31 cellular contexts compared by ENCODE assay signal in the genomic region with DNA sequence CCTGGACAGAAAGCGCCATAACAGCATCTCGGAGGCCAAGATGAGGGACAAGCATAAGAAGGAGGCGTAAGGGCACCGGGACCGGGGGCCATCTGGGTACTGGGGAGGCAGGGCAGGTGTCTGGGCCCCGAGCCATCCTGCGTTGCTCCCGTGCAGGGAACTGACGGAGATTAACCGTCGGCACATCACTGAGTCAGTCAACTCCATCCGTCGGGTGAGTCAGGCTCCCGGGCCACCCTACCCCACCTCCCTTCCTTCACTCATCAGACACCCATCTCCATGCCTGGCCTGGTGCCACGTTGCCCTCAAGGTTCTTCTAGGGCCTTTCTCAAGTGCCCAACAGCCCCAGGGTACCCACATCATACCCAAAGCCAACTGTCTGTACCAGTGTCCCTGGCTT. TPM values are rescaled to one million over a fixed set of nuclear protein-coding genes. Genes with fewer than 3 reads are reported as not detected.
DNase-seq lines count a peak whose midpoint lies in the region; ATAC-seq, FAIRE-seq and TF ChIP-seq lines count a peak whose summit lies in the region.
"Had no signal": no experiment of that assay in that cellular context is flagged by ENCODE, and none has a peak within 500 bp of the region (broad histone marks: within the 10 kb centered on the region; RNA-seq: fewer than 3 reads in every experiment).

No MANE protein-coding gene starts in this region.

- TF ChIP-seq POLR2A in endothelial cell of umbilical vein (IDR thresholded peaks at IDR 0.05; ENCODE audit: low read depth, low read length): no peak
- no peak for TF ChIP-seq POLR2A in ovary (IDR thresholded peaks at IDR 0.05)

- BruUV-seq in endothelial cell of umbilical vein (replicated peaks; lab: Mats Ljungman, UMichigan): no TSS peak

- H3K4me1 ChIP-seq in endothelial cell of umbilical vein (ENCODE audit: control insufficient read depth, extremely low read depth, insufficient read depth, low read length) (peaks cover 49% of the 10 kb centered on the region), ovary (ENCODE audit: insufficient read depth) (peaks cover 9% of the 10 kb centered on the region)

- peaks cover 19% of the 10 kb centered on the region for H3K36me3 Mint-ChIP-seq in activated CD4-positive, alpha-beta memory T cell treated with anti-CD3 and anti-CD28 coated beads, Interleukin-2, amount 10 ng/mL, durations not matched to agents 7 days and 5 days (ENCODE audit: low read depth)
- H3K36me3 Mint-ChIP-seq in activated CD4-positive, alpha-beta memory T cell treated with anti-CD3 and anti-CD28 coated beads for 36 hours: peaks cover 13% of the 10 kb centered on the region

- H3K4me1 Mint-ChIP-seq in activated CD4-positive, alpha-beta memory T cell treated with anti-CD3 and anti-CD28 coated beads, Interleukin-2, amount 10 ng/mL, durations not matched to agents 7 days and 5 days: peaks cover 20% of the 10 kb centered on the region
- H3K4me1 Mint-ChIP-seq in activated CD4-positive, alpha-beta memory T cell treated with anti-CD3 and anti-CD28 coated beads for 36 hours (ENCODE audit: low read depth): peaks cover 11% of the 10 kb centered on the region

- no peaks in the 10 kb centered on the region for H4K20me1 ChIP-seq in endothelial cell of umbilical vein (replicated peaks; ENCODE audit: control insufficient read depth, extremely low read depth, insufficient read depth, low read length)

- H3K79me2 ChIP-seq in endothelial cell of umbilical vein (ENCODE audit: control insufficient read depth, insufficient read depth, low read length): no peaks in the 10 kb centered on the region
- H3K79me2 ChIP-seq: parathyroid adenoma had no signal

- CTCF ChIA-PET in activated CD4-positive, alpha-beta memory T cell treated with anti-CD3 and anti-CD28 coated beads, Interleukin-2, amount 10 ng/mL, durations not matched to agents 7 days and 5 days (lab: Charles Lee): interaction anchor here (7.0 kb wide), 1 partner anchor 37 kb away, joined by 80 read pairs; the partner anchor contains the start of genes CATSPERZ and ESRRA
- CTCF ChIA-PET in activated CD4-positive, alpha-beta memory T cell treated with anti-CD3 and anti-CD28 coated beads for 36 hours (lab: Charles Lee): interaction anchor here (1.3 to 1.9 kb wide), 2 partner anchors 12 to 16 kb away, joined by 4 to 7 read pairs; partner anchors contain the start of gene PLCB3
- CTCF ChIA-PET in endothelial cell of umbilical vein (lab: Charles Lee): interaction anchor here (2.0 to 4.8 kb wide), 2 partner anchors 18 to 36 kb away, joined by 4 to 57 read pairs; partner anchors contain the start of genes BAD and CATSPERZ

- H3K9me3 ChIP-seq in endothelial cell of umbilical vein (replicated peaks; ENCODE audit: control insufficient read depth, insufficient read depth, low read length) (no peaks in the 10 kb centered on the region), ovary (no peaks in the 10 kb centered on the region)
- H3K9me3 ChIP-seq: A549, BE2C, Caco-2, SK-N-SH, upper lobe of left lung had no signal

- FAIRE-seq in endothelial cell of umbilical vein (lab: Jason Lieb, UNC): peak; percentile 59
- FAIRE-seq: A549 had no signal

- WGBS in ovary, 3 donors: 86 to 91% (median 90%) methylated on average over 15 of the region's 15 CpGs

- peak overlapping the region; percentile 42 for H3K27ac Mint-ChIP-seq in activated CD4-positive, alpha-beta memory T cell treated with anti-CD3 and anti-CD28 coated beads, Interleukin-2, amount 10 ng/mL, durations not matched to agents 7 days and 5 days
- no peak overlapping the region for H3K27ac Mint-ChIP-seq in activated CD4-positive, alpha-beta memory T cell treated with anti-CD3 and anti-CD28 coated beads for 36 hours
- H3K27ac Mint-ChIP-seq: activated naive CD8-positive, alpha-beta T cell treated with anti-CD3 and anti-CD28 coated beads for 36 hours had no signal

- H3K27ac ChIP-seq in endothelial cell of umbilical vein (ENCODE audit: insufficient read depth, low read depth, low read length) (no peak overlapping the region), ovary (no peak overlapping the region)
- H3K27ac ChIP-seq: A549 had no signal

- no peaks in the 10 kb centered on the region for H3K9me1 ChIP-seq in endothelial cell of umbilical vein (replicated peaks; ENCODE audit: control insufficient read depth, extremely low read depth, insufficient read depth, low read length)

- no peaks in the 10 kb centered on the region for H3K27me3 Mint-ChIP-seq in activated CD4-positive, alpha-beta memory T cell treated with anti-CD3 and anti-CD28 coated beads, Interleukin-2, amount 10 ng/mL, durations not matched to agents 7 days and 5 days
- H3K27me3 Mint-ChIP-seq in activated CD4-positive, alpha-beta memory T cell treated with anti-CD3 and anti-CD28 coated beads for 36 hours: no peaks in the 10 kb centered on the region
- H3K27me3 Mint-ChIP-seq: activated CD8-positive, alpha-beta memory T cell treated with anti-CD3 and anti-CD28 coated beads, Interleukin-2, amount 10 ng/mL, durations not matched to agents 7 days and 5 days; activated naive CD8-positive, alpha-beta T cell treated with anti-CD3 and anti-CD28 coated beads for 36 hours; naive thymus-derived CD4-positive, alpha-beta T cell had no signal

- no peak overlapping the region for H2AFZ ChIP-seq in endothelial cell of umbilical vein (ENCODE audit: low read depth, low read length)
- H2AFZ ChIP-seq: parathyroid adenoma had no signal

- no peaks in the 10 kb centered on the region for H3K9me3 Mint-ChIP-seq in activated CD4-positive, alpha-beta memory T cell treated with anti-CD3 and anti-CD28 coated beads, Interleukin-2, amount 10 ng/mL, durations not matched to agents 7 days and 5 days
- H3K9me3 Mint-ChIP-seq in activated CD4-positive, alpha-beta memory T cell treated with anti-CD3 and anti-CD28 coated beads for 36 hours: no peaks in the 10 kb centered on the region
- H3K9me3 Mint-ChIP-seq: activated naive CD8-positive, alpha-beta T cell treated with anti-CD3 and anti-CD28 coated beads for 36 hours had no signal

- intact Hi-C loops in activated CD4-positive, alpha-beta memory T cell treated with anti-CD3 and anti-CD28 coated beads for 36 hours (cut with micrococcal nuclease): no loop called here
- intact Hi-C loops in endothelial cell of umbilical vein (cut with micrococcal nuclease): no loop called here
- intact Hi-C loops in ovary (cut with DNase I): loop anchor here in 2 of 4 donors (10.0 kb wide), 1 partner anchor 62 kb away; the partner anchor contains the start of gene FERMT3 (in 2 of the 2)

- TF ChIP-seq CTCF in endothelial cell of umbilical vein (IDR thresholded peaks at IDR 0.05; ENCODE audit: extremely low read depth in 1 of 2, insufficient read depth in 1 of 2, low read depth in 1 of 2, low read length in 2 of 2) (no peak), ovary (IDR thresholded peaks at IDR 0.05) (no peak)

- TF ChIP-seq EP300 in ovary (IDR thresholded peaks at IDR 0.05): no peak

- peaks cover 3 to 18% of the 10 kb centered on the region in 2 experiments for H3K36me3 ChIP-seq in endothelial cell of umbilical vein (ENCODE audit: control insufficient read depth in 2 of 2, extremely low read depth in 1 of 2, insufficient read depth in 2 of 2, low read length in 2 of 2)
- H3K36me3 ChIP-seq in ovary: no peaks in the 10 kb centered on the region

- no peak overlapping the region for H3K9ac ChIP-seq in endothelial cell of umbilical vein (replicated peaks; ENCODE audit: extremely low read depth, insufficient read depth, low read length)
- H3K9ac ChIP-seq: parathyroid adenoma, SK-N-SH had no signal

- ATAC-seq in GM18868 (IDR thresholded peaks at IDR 0.05; ENCODE audit: unreplicated experiment) (no peak), HG03439 (IDR thresholded peaks at IDR 0.05; ENCODE audit: unreplicated experiment) (no peak)
- ATAC-seq: A549; activated CD8-positive, alpha-beta memory T cell treated with anti-CD3 and anti-CD28 coated beads, Interleukin-2, amount 10 ng/mL, durations not matched to agents 7 days and 5 days; esophagus mucosa; left colon; naive thymus-derived CD4-positive, alpha-beta T cell; sciatic nerve had no signal

- no peak overlapping the region for H3K4me3 ChIP-seq in endothelial cell of umbilical vein (replicated peaks in 1 of 3; ENCODE audit: insufficient read depth in 1 of 3, low read depth in 1 of 3, low read length in 3 of 3)
- H3K4me3 ChIP-seq in ovary: no peak overlapping the region
- H3K4me3 ChIP-seq: A549, upper lobe of left lung had no signal

- no peak for DNase-seq in activated CD4-positive, alpha-beta memory T cell treated with anti-CD3 and anti-CD28 coated beads, Interleukin-2, amount 10 ng/mL, durations not matched to agents 7 days and 5 days
- DNase-seq in activated CD4-positive, alpha-beta memory T cell treated with anti-CD3 and anti-CD28 coated beads for 36 hours: no peak
- DNase-seq in RPMI7951 (ENCODE audit: low read depth): peak; percentile 84
- no peak for DNase-seq in endothelial cell of umbilical vein (ENCODE audit: low read depth, low spot score)
- DNase-seq in ovary: peak in 3 of 5 donors; percentile 35 to 64 (median 53)
- no peak for DNase-seq in MV-4-11 (lab: John Stamatoyannopoulos, UW)
- DNase-seq: activated CD8-positive, alpha-beta memory T cell treated with anti-CD3 and anti-CD28 coated beads, Interleukin-2, amount 10 ng/mL, durations not matched to agents 7 days and 5 days; activated naive CD8-positive, alpha-beta T cell treated with anti-CD3 and anti-CD28 coated beads for 36 hours; BE2C; Caco-2; DND-41; effector CD4-positive, alpha-beta T cell; left colon; mesendoderm; naive thymus-derived CD4-positive, alpha-beta T cell; NCI-H1105 treated with DMSO at 0.1 percent for 48 hours; NCI-H2081 treated with DMSO at 0.1 percent for 48 hours; NCI-H446 treated with DMSO at 0.1 percent for 48 hours; NK-92 treated with Interleukin-12 subunit alpha and Interleukin-12 subunit beta, amount 100 ng/mL, for 24 hours; RPMI8226; SK-N-SH had no signal

- POLR2A ChIA-PET in activated CD4-positive, alpha-beta memory T cell treated with anti-CD3 and anti-CD28 coated beads, Interleukin-2, amount 10 ng/mL, durations not matched to agents 7 days and 5 days (lab: Charles Lee): interaction anchor here (1.7 to 6.5 kb wide), 2 partner anchors 12 to 19 kb away, joined by 6 to 131 read pairs; partner anchors contain the start of genes PLCB3 and PPP1R14B
- POLR2A ChIA-PET in activated CD4-positive, alpha-beta memory T cell treated with anti-CD3 and anti-CD28 coated beads for 36 hours (lab: Charles Lee): no interaction called here
- POLR2A ChIA-PET in endothelial cell of umbilical vein (lab: Charles Lee): no interaction called here

- H3K27me3 ChIP-seq in endothelial cell of umbilical vein (ENCODE audit: control insufficient read depth in 2 of 2, insufficient read depth in 2 of 2, low read length in 2 of 2): no peaks in the 10 kb centered on the region
- H3K27me3 ChIP-seq in ovary: no peaks in the 10 kb centered on the region
- H3K27me3 ChIP-seq: BE2C, upper lobe of left lung had no signal

- dilution Hi-C loops in endothelial cell of umbilical vein (cut with MboI; ENCODE audit: extremely low pct_ligation_motif_present, low sequenced_read_pairs): no loop called here

- H3K4me2 ChIP-seq in endothelial cell of umbilical vein (ENCODE audit: insufficient read depth, low read length): no peak overlapping the region
- H3K4me2 ChIP-seq: A549, SK-N-SH had no signal

- no peak overlapping the region for H3K4me3 Mint-ChIP-seq in activated CD4-positive, alpha-beta memory T cell treated with anti-CD3 and anti-CD28 coated beads, Interleukin-2, amount 10 ng/mL, durations not matched to agents 7 days and 5 days
- H3K4me3 Mint-ChIP-seq in activated CD4-positive, alpha-beta memory T cell treated with anti-CD3 and anti-CD28 coated beads for 36 hours: no peak overlapping the region
- H3K4me3 Mint-ChIP-seq: activated CD8-positive, alpha-beta memory T cell treated with anti-CD3 and anti-CD28 coated beads, Interleukin-2, amount 10 ng/mL, durations not matched to agents 7 days and 5 days; activated naive CD8-positive, alpha-beta T cell treated with anti-CD3 and anti-CD28 coated beads for 36 hours; naive thymus-derived CD4-positive, alpha-beta T cell had no signal

RNA-seq across cellular contexts. Expression of gene PLCB3, which starts 15.0 kb away (rescaled TPM):
- 10 to 100 TPM; 12.5 to 14.0 TPM for total RNA-seq in activated CD4-positive, alpha-beta memory T cell treated with anti-CD3 and anti-CD28 coated beads, Interleukin-2, amount 10 ng/mL, durations not matched to agents 7 days and 5 days
- total RNA-seq in activated CD4-positive, alpha-beta memory T cell treated with anti-CD3 and anti-CD28 coated beads for 36 hours: 10 to 100 TPM; 10.4 to 12.3 TPM
- total RNA-seq in RPMI7951 (2014; rRNA removed; shearing (Covaris generic)): 48.1 and 60.4 TPM in 2 replicates
- 60.4 and 61.1 TPM in 2 replicates for total RNA-seq in endothelial cell of umbilical vein
- polyA plus RNA-seq in endothelial cell of umbilical vein: 32.3 and 33.3 TPM in 2 replicates
- 28.0 and 30.0 TPM in 2 replicates for polyA plus RNA-seq in endothelial cell of umbilical vein (2011; cell fraction: cytosol; rRNA removed)
- polyA plus RNA-seq in endothelial cell of umbilical vein (2011; cell fraction: nucleus; rRNA removed): 82.7 and 91.6 TPM in 2 replicates
- 35.6 and 50.8 TPM in 2 replicates for polyA plus RNA-seq in endothelial cell of umbilical vein (2012)
- 28.2 and 34.7 TPM in 2 replicates for polyA minus RNA-seq in endothelial cell of umbilical vein
- 36.9 TPM for polyA minus RNA-seq in endothelial cell of umbilical vein (2011; cell fraction: cytosol; rRNA and poly(A)+ RNA removed)
- 22.8 and 37.1 TPM in 2 replicates for polyA minus RNA-seq in endothelial cell of umbilical vein (2011; cell fraction: nucleus; rRNA and poly(A)+ RNA removed)
- total RNA-seq in ovary: 10 to 100 TPM; 13.5 to 44.8 (median 29.9) TPM
- 10 to 100 TPM in 1 of 2 donors, 1 to 10 TPM in 1; 5.3 to 16.9 TPM for polyA plus RNA-seq in ovary

RNA-seq across cellular contexts. Expression of gene BAD, which starts 18.1 kb away (rescaled TPM):
- total RNA-seq in activated CD4-positive, alpha-beta memory T cell treated with anti-CD3 and anti-CD28 coated beads, Interleukin-2, amount 10 ng/mL, durations not matched to agents 7 days and 5 days: 10 to 100 TPM; 36.5 to 39.2 TPM
- total RNA-seq in activated CD4-positive, alpha-beta memory T cell treated with anti-CD3 and anti-CD28 coated beads for 36 hours: 10 to 100 TPM; 23.7 to 24.2 TPM
- total RNA-seq in RPMI7951 (2014; rRNA removed; shearing (Covaris generic)): 121 and 165 TPM in 2 replicates
- total RNA-seq in endothelial cell of umbilical vein (61.6 and 65.3 TPM in 2 replicates), ovary (100 to 1,000 TPM in 1 of 7 donors, 10 to 100 TPM in 6; 54.8 to 125 (median 63.6) TPM)
- polyA plus RNA-seq in endothelial cell of umbilical vein (88.0 and 100 TPM in 2 replicates), ovary (10 to 100 TPM in 1 of 2 donors, 1 to 10 TPM in 1; 3.4 to 81.9 TPM)
- 60.3 and 86.4 TPM in 2 replicates for polyA plus RNA-seq in endothelial cell of umbilical vein (2011; cell fraction: cytosol; rRNA removed)
- 21.1 and 25.9 TPM in 2 replicates for polyA plus RNA-seq in endothelial cell of umbilical vein (2011; cell fraction: nucleus; rRNA removed)
- polyA plus RNA-seq in endothelial cell of umbilical vein (2012): 45.1 and 63.2 TPM in 2 replicates
- 12.9 and 14.2 TPM in 2 replicates for polyA minus RNA-seq in endothelial cell of umbilical vein
- polyA minus RNA-seq in endothelial cell of umbilical vein (2011; cell fraction: cytosol; rRNA and poly(A)+ RNA removed): 4.3 TPM
- polyA minus RNA-seq in endothelial cell of umbilical vein (2011; cell fraction: nucleus; rRNA and poly(A)+ RNA removed): 2.9 and 9.7 TPM in 2 replicates

RNA-seq across cellular contexts. Expression of gene GPR137, which starts 19.3 kb away (rescaled TPM):
- 10 to 100 TPM; 31.4 to 37.9 TPM for total RNA-seq in activated CD4-positive, alpha-beta memory T cell treated with anti-CD3 and anti-CD28 coated beads, Interleukin-2, amount 10 ng/mL, durations not matched to agents 7 days and 5 days
- 10 to 100 TPM; 28.7 to 31.6 TPM for total RNA-seq in activated CD4-positive, alpha-beta memory T cell treated with anti-CD3 and anti-CD28 coated beads for 36 hours
- 25.9 and 26.8 TPM in 2 replicates for total RNA-seq in RPMI7951 (2014; rRNA removed; shearing (Covaris generic))
- total RNA-seq in endothelial cell of umbilical vein: 42.5 and 46.0 TPM in 2 replicates
- 40.9 and 56.8 TPM in 2 replicates for polyA plus RNA-seq in endothelial cell of umbilical vein
- 20.5 and 26.1 TPM in 2 replicates for polyA plus RNA-seq in endothelial cell of umbilical vein (2011; cell fraction: cytosol; rRNA removed)
- polyA plus RNA-seq in endothelial cell of umbilical vein (2011; cell fraction: nucleus; rRNA removed): 43.2 and 49.1 TPM in 2 replicates
- polyA plus RNA-seq in endothelial cell of umbilical vein (2012): 33.6 and 41.2 TPM in 2 replicates
- polyA minus RNA-seq in endothelial cell of umbilical vein: 19.0 and 20.2 TPM in 2 replicates
- polyA minus RNA-seq in endothelial cell of umbilical vein (2011; cell fraction: cytosol; rRNA and poly(A)+ RNA removed): 29.9 TPM
- polyA minus RNA-seq in endothelial cell of umbilical vein (2011; cell fraction: nucleus; rRNA and poly(A)+ RNA removed): 12.8 and 13.2 TPM in 2 replicates
- total RNA-seq in ovary: 10 to 100 TPM in 6 of 7 donors, 1 to 10 TPM in 1; 9.1 to 30.9 (median 23.8) TPM
- polyA plus RNA-seq in ovary: 10 to 100 TPM in 1 of 2 donors, 1 to 10 TPM in 1; 3.1 to 23.2 TPM

RNA-seq across cellular contexts. Expression of gene PPP1R14B, which starts 19.6 kb away (rescaled TPM):
- total RNA-seq in activated CD4-positive, alpha-beta memory T cell treated with anti-CD3 and anti-CD28 coated beads, Interleukin-2, amount 10 ng/mL, durations not matched to agents 7 days and 5 days: 100 to 1,000 TPM in 1 of 2 experiments, 10 to 100 TPM in 1; 96.9 to 105 TPM
- total RNA-seq in activated CD4-positive, alpha-beta memory T cell treated with anti-CD3 and anti-CD28 coated beads for 36 hours: 100 to 1,000 TPM; 238 to 242 TPM
- 418 and 531 TPM in 2 replicates for total RNA-seq in RPMI7951 (2014; rRNA removed; shearing (Covaris generic))
- total RNA-seq in endothelial cell of umbilical vein (431 TPM in 2 replicates), ovary (10 to 100 TPM; 27.8 to 71.3 (median 60.3) TPM)
- polyA plus RNA-seq in endothelial cell of umbilical vein (308 and 320 TPM in 2 replicates), ovary (10 to 100 TPM; 15.1 to 36.0 TPM)
- polyA plus RNA-seq in endothelial cell of umbilical vein (2011; cell fraction: cytosol; rRNA removed): 343 and 404 TPM in 2 replicates
- 151 and 155 TPM in 2 replicates for polyA plus RNA-seq in endothelial cell of umbilical vein (2011; cell fraction: nucleus; rRNA removed)
- polyA plus RNA-seq in endothelial cell of umbilical vein (2012): 414 and 432 TPM in 2 replicates
- polyA minus RNA-seq in endothelial cell of umbilical vein: 107 and 116 TPM in 2 replicates
- 105 TPM for polyA minus RNA-seq in endothelial cell of umbilical vein (2011; cell fraction: cytosol; rRNA and poly(A)+ RNA removed)
- polyA minus RNA-seq in endothelial cell of umbilical vein (2011; cell fraction: nucleus; rRNA and poly(A)+ RNA removed): 17.3 and 29.0 TPM in 2 replicates

RNA-seq across cellular contexts. Expression of gene KCNK4, which starts 24.8 kb away (rescaled TPM):
- under 1 TPM in 1 of 2 experiments, not detected in 1; 0.15 TPM for total RNA-seq in activated CD4-positive, alpha-beta memory T cell treated with anti-CD3 and anti-CD28 coated beads, Interleukin-2, amount 10 ng/mL, durations not matched to agents 7 days and 5 days
- total RNA-seq in activated CD4-positive, alpha-beta memory T cell treated with anti-CD3 and anti-CD28 coated beads for 36 hours: under 1 TPM in 1 of 2 experiments, not detected in 1; 0.34 TPM
- not detected in 2 replicates for total RNA-seq in RPMI7951 (2014; rRNA removed; shearing (Covaris generic))
- total RNA-seq in endothelial cell of umbilical vein: 0.44 TPM in 1 of 2 replicates, not detected in the other
- 0.06 and 0.19 TPM in 2 replicates for polyA plus RNA-seq in endothelial cell of umbilical vein
- polyA plus RNA-seq in endothelial cell of umbilical vein (2011; cell fraction: cytosol; rRNA removed): not detected in 2 replicates
- polyA plus RNA-seq in endothelial cell of umbilical vein (2011; cell fraction: nucleus; rRNA removed): 0.17 and 0.24 TPM in 2 replicates
- polyA plus RNA-seq in endothelial cell of umbilical vein (2012): not detected in 2 replicates
- 0.15 TPM in 1 of 2 replicates, not detected in the other for polyA minus RNA-seq in endothelial cell of umbilical vein
- not detected for polyA minus RNA-seq in endothelial cell of umbilical vein (2011; cell fraction: cytosol; rRNA and poly(A)+ RNA removed)
- not detected in 2 replicates for polyA minus RNA-seq in endothelial cell of umbilical vein (2011; cell fraction: nucleus; rRNA and poly(A)+ RNA removed)
- not detected for total RNA-seq in ovary
- polyA plus RNA-seq in ovary: not detected
- total RNA-seq: activated naive CD8-positive, alpha-beta T cell treated with anti-CD3 and anti-CD28 coated beads for 36 hours; Caco-2; esophagus mucosa; glomerular endothelial cell; left colon; sciatic nerve; subcutaneous adipose tissue; T-helper 2 cell treated with Interferon-gamma antibody and Interleukin-4, amounts not matched to agents 100 ng/mL and 5 ng/mL, for 36 hours had no signal
- polyA plus RNA-seq: naive thymus-derived CD4-positive, alpha-beta T cell had no signal

Comparison
In these comparisons a context has a peak if more than half of its experiments do, and no peak if none do; other contexts are left out.
1. DNase-seq: peak in RPMI7951 (single experiment) and ovary (3 of 5); none in activated CD4-positive, alpha-beta memory T cell treated with anti-CD3 and anti-CD28 coated beads, Interleukin-2, amount 10 ng/mL, durations not matched to agents 7 days and 5 days (single experiment), activated CD4-positive, alpha-beta memory T cell treated with anti-CD3 and anti-CD28 coated beads for 36 hours (single experiment), endothelial cell of umbilical vein (single experiment) and MV-4-11 (single experiment).